Comparison of ENCODE assay signal across 1 cellular context in the genomic region with DNA sequence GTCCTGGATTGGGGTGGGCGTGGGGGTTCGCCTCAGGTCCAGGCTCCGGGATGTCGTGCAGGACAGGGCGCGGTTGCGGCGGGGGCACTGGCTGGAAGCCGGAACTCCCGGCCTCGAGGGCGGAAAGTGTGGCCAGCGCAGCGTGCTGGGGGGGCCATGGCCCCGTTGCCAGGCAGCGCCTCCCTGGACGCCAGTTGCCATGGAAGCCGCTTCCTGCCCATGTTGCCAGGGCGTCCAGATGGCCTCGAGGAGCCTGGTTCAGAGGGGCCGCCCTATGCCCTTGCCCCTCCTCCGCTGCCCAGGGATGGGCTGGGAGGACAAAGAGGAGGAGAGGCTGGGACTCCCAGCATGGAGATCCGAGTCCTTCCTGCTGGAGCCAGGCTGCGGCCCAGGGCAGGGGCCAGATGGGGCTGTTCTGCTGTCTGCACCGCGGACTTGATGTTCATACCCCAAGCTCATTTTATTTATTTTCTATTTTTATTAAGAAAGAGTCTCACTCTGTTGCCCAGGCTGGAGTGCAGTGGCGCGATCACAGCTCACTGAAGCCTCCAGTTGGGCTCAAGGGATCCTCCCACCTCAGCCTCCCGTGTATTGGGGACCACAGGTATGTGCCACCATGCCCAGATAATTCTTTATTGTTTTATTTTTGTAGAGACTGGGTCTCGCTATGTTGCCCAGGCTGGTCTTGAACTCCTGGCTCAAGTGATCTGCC.
TF ChIP-seq lines count a peak whose summit lies in the region.

No MANE protein-coding gene starts in this region.

TF ChIP-seq in GM23338, 12 proteins besides CTCF, POLR2A, EP300 and RAD21 (continued from another document):
- TF ChIP-seq, protein P1, sequence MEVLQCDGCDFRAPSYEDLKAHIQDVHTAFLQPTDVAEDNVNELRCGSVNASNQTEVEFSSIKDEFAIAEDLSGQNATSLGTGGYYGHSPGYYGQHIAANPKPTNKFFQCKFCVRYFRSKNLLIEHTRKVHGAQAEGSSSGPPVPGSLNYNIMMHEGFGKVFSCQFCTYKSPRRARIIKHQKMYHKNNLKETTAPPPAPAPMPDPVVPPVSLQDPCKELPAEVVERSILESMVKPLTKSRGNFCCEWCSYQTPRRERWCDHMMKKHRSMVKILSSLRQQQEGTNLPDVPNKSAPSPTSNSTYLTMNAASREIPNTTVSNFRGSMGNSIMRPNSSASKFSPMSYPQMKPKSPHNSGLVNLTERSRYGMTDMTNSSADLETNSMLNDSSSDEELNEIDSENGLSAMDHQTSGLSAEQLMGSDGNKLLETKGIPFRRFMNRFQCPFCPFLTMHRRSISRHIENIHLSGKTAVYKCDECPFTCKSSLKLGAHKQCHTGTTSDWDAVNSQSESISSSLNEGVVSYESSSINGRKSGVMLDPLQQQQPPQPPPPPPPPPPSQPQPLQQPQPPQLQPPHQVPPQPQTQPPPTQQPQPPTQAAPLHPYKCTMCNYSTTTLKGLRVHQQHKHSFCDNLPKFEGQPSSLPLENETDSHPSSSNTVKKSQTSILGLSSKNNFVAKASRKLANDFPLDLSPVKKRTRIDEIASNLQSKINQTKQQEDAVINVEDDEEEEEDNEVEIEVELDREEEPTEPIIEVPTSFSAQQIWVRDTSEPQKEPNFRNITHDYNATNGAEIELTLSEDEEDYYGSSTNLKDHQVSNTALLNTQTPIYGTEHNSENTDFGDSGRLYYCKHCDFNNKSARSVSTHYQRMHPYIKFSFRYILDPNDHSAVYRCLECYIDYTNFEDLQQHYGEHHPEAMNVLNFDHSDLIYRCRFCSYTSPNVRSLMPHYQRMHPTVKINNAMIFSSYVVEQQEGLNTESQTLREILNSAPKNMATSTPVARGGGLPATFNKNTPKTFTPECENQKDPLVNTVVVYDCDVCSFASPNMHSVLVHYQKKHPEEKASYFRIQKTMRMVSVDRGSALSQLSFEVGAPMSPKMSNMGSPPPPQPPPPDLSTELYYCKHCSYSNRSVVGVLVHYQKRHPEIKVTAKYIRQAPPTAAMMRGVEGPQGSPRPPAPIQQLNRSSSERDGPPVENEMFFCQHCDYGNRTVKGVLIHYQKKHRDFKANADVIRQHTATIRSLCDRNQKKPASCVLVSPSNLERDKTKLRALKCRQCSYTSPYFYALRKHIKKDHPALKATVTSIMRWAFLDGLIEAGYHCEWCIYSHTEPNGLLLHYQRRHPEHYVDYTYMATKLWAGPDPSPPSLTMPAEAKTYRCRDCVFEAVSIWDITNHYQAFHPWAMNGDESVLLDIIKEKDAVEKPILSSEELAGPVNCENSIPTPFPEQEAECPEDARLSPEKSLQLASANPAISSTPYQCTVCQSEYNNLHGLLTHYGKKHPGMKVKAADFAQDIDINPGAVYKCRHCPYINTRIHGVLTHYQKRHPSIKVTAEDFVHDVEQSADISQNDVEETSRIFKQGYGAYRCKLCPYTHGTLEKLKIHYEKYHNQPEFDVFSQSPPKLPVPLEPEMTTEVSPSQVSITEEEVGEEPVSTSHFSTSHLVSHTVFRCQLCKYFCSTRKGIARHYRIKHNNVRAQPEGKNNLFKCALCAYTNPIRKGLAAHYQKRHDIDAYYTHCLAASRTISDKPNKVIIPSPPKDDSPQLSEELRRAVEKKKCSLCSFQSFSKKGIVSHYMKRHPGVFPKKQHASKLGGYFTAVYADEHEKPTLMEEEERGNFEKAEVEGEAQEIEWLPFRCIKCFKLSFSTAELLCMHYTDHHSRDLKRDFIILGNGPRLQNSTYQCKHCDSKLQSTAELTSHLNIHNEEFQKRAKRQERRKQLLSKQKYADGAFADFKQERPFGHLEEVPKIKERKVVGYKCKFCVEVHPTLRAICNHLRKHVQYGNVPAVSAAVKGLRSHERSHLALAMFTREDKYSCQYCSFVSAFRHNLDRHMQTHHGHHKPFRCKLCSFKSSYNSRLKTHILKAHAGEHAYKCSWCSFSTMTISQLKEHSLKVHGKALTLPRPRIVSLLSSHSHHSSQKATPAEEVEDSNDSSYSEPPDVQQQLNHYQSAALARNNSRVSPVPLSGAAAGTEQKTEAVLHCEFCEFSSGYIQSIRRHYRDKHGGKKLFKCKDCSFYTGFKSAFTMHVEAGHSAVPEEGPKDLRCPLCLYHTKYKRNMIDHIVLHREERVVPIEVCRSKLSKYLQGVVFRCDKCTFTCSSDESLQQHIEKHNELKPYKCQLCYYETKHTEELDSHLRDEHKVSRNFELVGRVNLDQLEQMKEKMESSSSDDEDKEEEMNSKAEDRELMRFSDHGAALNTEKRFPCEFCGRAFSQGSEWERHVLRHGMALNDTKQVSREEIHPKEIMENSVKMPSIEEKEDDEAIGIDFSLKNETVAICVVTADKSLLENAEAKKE (CRISPR knock-in tag; IDR thresholded peaks at IDR 0.05): no peak
- TF ChIP-seq POLR2AphosphoS5 (IDR thresholded peaks at IDR 0.05; ENCODE audit: low read depth) (no peak), EZH2phosphoT487 (IDR thresholded peaks at IDR 0.05; ENCODE audit: unreplicated experiment) (no peak)
TF ChIP-seq in GM23338: peak in this region for 0.
